Comparison of ENCODE assay signal across 5 cellular contexts in the genomic region with DNA sequence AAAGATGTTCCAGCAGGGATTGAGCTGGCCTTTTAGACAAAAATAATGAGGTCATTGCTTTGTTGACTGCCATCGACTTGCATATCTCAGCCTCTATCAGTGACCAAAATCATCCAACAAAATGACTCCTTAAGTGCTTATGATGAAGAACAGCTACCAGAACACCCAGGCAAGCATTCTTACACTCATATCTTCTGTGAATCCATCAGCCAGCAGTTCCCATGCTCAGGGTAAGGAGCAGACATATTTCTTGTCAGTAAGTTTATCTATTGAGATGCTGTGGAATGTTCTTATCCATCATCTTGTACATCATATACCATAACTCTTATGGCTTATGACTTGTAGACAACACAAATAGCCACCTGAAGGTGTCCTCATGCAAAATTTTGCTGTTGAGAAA.
"Had no signal": no experiment of that assay in that cellular context is flagged by ENCODE, and none has a peak within 500 bp of the region (broad histone marks: within the 10 kb centered on the region; RNA-seq: fewer than 3 reads in every experiment).

No MANE protein-coding gene starts in this region.

- H3K4me2 ChIP-seq: GM23338 had no signal

- H3K4me3 ChIP-seq: GM23338 had no signal

- H3K27ac ChIP-seq: HL-60 had no signal

- DNase-seq: H9, HCEC 1CT had no signal

- ATAC-seq: GM23338, HepG2 had no signal

- H2AFZ ChIP-seq: GM23338 had no signal
